8 cellular contexts compared by ENCODE assay signal in the genomic region with DNA sequence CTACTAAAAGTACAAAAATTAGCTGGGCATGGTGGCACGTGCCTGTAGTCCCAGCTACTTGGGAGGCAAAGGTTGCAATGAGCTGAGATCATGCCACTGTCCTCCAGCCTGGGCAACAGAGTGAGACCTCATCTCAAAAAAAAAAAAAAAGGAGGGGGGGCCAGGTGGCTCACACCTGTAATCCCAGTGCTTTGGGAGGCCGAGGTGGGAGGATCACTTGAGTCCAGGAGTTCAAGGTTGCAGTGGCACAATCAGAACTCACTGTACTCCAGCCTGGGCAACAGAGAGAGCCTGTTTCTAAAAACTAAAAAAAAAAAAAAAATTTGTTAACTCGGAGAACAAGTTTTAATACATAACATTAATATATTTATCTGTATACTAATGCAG. TPM values are rescaled to one million over a fixed set of nuclear protein-coding genes. Genes with fewer than 3 reads are reported as not detected.
A peak's percentile ranks its signal among the peaks of the same experiment; 100 is the strongest.
DNase-seq lines count a peak whose midpoint lies in the region; ATAC-seq, FAIRE-seq and TF ChIP-seq lines count a peak whose summit lies in the region.
"Not testable (repeated sequence)": the region's sequence is repeated elsewhere in the genome, so short reads cannot be mapped to it uniquely, and the experiment has no call there.

No MANE protein-coding gene starts in this region.

- BruUV-seq in GM12878 (replicated peaks; lab: Mats Ljungman, UMichigan): not testable (repeated sequence)

- not testable (repeated sequence) for H3K9me3 Mint-ChIP-seq in CD4-positive, alpha-beta memory T cell; activated T-cell treated with anti-CD3 and anti-CD28 coated beads, Interleukin-2, amount 50 U/mL, for 24 hours

- H2AFZ ChIP-seq in GM12878 (ENCODE audit: control insufficient read depth, low read depth, low read length): peak overlapping the region; percentile 94

- H3K27ac ChIP-seq in CD4-positive, alpha-beta memory T cell (ENCODE audit: low read depth, low read length): peak overlapping the region; percentile 61
- H3K27ac ChIP-seq in RWPE2 (ENCODE audit: poor library complexity, severe bottlenecking) (peak overlapping the region; percentile 69), GM12878 (ENCODE audit: control insufficient read depth, insufficient read depth) (peak overlapping the region; percentile 96), esophagus squamous epithelium (peak overlapping the region; percentile 57 to 87 (median 72)), lung (ENCODE audit: low read depth in 1 of 2, low read length in 1 of 2) (peak overlapping the region; percentile 48 to 93), transverse colon (peak overlapping the region; percentile 68 to 81 (median 78))

- H3K27me3 ChIP-seq in CD4-positive, alpha-beta memory T cell (ENCODE audit: insufficient read depth, low read length); RWPE2 (ENCODE audit: insufficient read depth, poor library complexity, severe bottlenecking); GM12878 (replicated peaks in 1 of 2; ENCODE audit: control insufficient read depth in 2 of 2, insufficient read depth in 2 of 2, low read length in 1 of 2); esophagus squamous epithelium; lung (ENCODE audit: control insufficient read depth, insufficient read depth); skeletal muscle satellite cell (ENCODE audit: control insufficient read depth, insufficient read depth, low read length); transverse colon: not testable (repeated sequence)

- not testable (repeated sequence) for TF ChIP-seq RAD21 in GM12878 (IDR thresholded peaks at IDR 0.05; ENCODE audit: insufficient read depth, low read depth, low read length)

- not testable (repeated sequence) for DNase-seq in CD4-positive, alpha-beta memory T cell; RWPE2 (ENCODE audit: low spot score); activated T-cell treated with anti-CD3 and anti-CD28 coated beads, Interleukin-2, amount 50 U/mL, for 24 hours; GM12878 (ENCODE audit: low read depth, low spot score); esophagus squamous epithelium (lab: John Stamatoyannopoulos, UW); lung (ENCODE audit: low spot score); transverse colon

- not testable (repeated sequence) for H3K27me3 Mint-ChIP-seq in CD4-positive, alpha-beta memory T cell; activated T-cell treated with anti-CD3 and anti-CD28 coated beads, Interleukin-2, amount 50 U/mL, for 24 hours

- H3K9ac ChIP-seq in GM12878 (ENCODE audit: control insufficient read depth, insufficient read depth, low read length): peak overlapping the region; percentile 65
- H3K9ac ChIP-seq in skeletal muscle satellite cell (ENCODE audit: low read depth, low read length): not testable (repeated sequence)

- in situ Hi-C loops in GM12878 (cut with MboI): loop anchor here (25.0 kb wide), 1 partner anchor 1980 kb away; no protein-coding TSS in a partner anchor
- in situ Hi-C loops in transverse colon (cut with MboI; ENCODE audit: low pct_ligation_motif_present in 1 of 4, low pct_unique_long_range_greater_than_20kb in 1 of 4, low sequenced_read_pairs in 3 of 4): not testable (repeated sequence)

- RAD21 ChIA-PET in GM12878 (lab: Charles Lee; ENCODE audit: unreplicated experiment): interaction anchor here (1.0 kb wide), 1 partner anchor 18 kb away, joined by 3 read pairs; no protein-coding TSS in a partner anchor

- TF ChIP-seq CTCF in RWPE2 (IDR thresholded peaks at IDR 0.05; ENCODE audit: poor library complexity, severe bottlenecking); GM12878 (IDR thresholded peaks at IDR 0.05 in 2 of 3, conservative IDR thresholded peaks at IDR 0.05 in 1 of 3; ENCODE audit: control insufficient read depth in 2 of 3, extremely low read depth in 1 of 3, insufficient read depth in 1 of 3, low read depth in 3 of 3, low read length in 3 of 3); esophagus squamous epithelium (IDR thresholded peaks at IDR 0.05); lung (IDR thresholded peaks at IDR 0.05; ENCODE audit: control extremely low read depth, extremely low read depth); transverse colon (IDR thresholded peaks at IDR 0.05): not testable (repeated sequence)

- intact Hi-C loops in CD4-positive, alpha-beta memory T cell (cut with micrococcal nuclease): loop anchor here (10.0 kb wide), 1 partner anchor 453 kb away; the partner anchor contains the start of genes BORCS5 and MANSC1
- intact Hi-C loops in GM12878 (cut with micrococcal nuclease; ENCODE audit: unreplicated experiment); esophagus squamous epithelium (cut with DNase I); transverse colon (cut with DNase I; ENCODE audit: low total_unique reads): not testable (repeated sequence)

- peak overlapping the region in 2 of 8 donors; percentile 34 to 47 for H3K4me3 Mint-ChIP-seq in CD4-positive, alpha-beta memory T cell
- H3K4me3 Mint-ChIP-seq in activated T-cell treated with anti-CD3 and anti-CD28 coated beads, Interleukin-2, amount 50 U/mL, for 24 hours: not testable (repeated sequence)

- H3K36me3 ChIP-seq in CD4-positive, alpha-beta memory T cell (ENCODE audit: insufficient read depth, low read length); RWPE2 (ENCODE audit: low read depth); GM12878 (ENCODE audit: control insufficient read depth in 2 of 2, insufficient read depth in 2 of 2, low read length in 1 of 2); esophagus squamous epithelium; lung (ENCODE audit: control insufficient read depth in 2 of 2, insufficient read depth in 2 of 2, low read length in 2 of 2); skeletal muscle satellite cell (ENCODE audit: insufficient read depth, low read length); transverse colon: not testable (repeated sequence)

- SMC1A ChIA-PET in GM12878 (lab: Charles Lee; ENCODE audit: uncharacterized antibody, unreplicated experiment): interaction anchor here (1.1 to 7.3 kb wide), 2 partner anchors 10 to 19 kb away, joined by 4 to 50 read pairs; no protein-coding TSS in a partner anchor

- not testable (repeated sequence) for TF ChIP-seq POLR2A in GM12878 (IDR thresholded peaks at IDR 0.05; ENCODE audit: low read depth, low read length); esophagus squamous epithelium (IDR thresholded peaks at IDR 0.05); transverse colon (IDR thresholded peaks at IDR 0.05)

- H3K4me3 ChIP-seq in CD4-positive, alpha-beta memory T cell (ENCODE audit: low read length in 2 of 2); RWPE2 (ENCODE audit: severe bottlenecking); GM12878; esophagus squamous epithelium; lung; skeletal muscle satellite cell (ENCODE audit: low read length); transverse colon: not testable (repeated sequence)

- POLR2A ChIA-PET in CD4-positive, alpha-beta memory T cell (lab: Charles Lee; ENCODE audit: partially characterized antibody): interaction anchor here (5.7 kb wide), 1 partner anchor 19 kb away, joined by 57 read pairs; no protein-coding TSS in a partner anchor
- POLR2A ChIA-PET in GM12878 (lab: Charles Lee): interaction anchor here (0.7 kb wide), 1 partner anchor 85 kb away, joined by 4 read pairs; no protein-coding TSS in a partner anchor

- 40% methylated on average over 3 of the region's 3 CpGs for WGBS in GM12878 (ENCODE audit: insufficient coverage, insufficient replicate concordance, low lambda C conversion rate, missing lambda C conversion rate)
- WGBS in esophagus squamous epithelium, 2 donors: 51 to 68% methylated on average over 2 to 3 of the region's 3 CpGs
- 85 to 88% methylated on average over 3 of the region's 3 CpGs for WGBS in lung, 2 donors
- WGBS in transverse colon (ENCODE audit: low coverage in 1 of 2), 2 donors: 45 to 72% methylated on average over 2 to 3 of the region's 3 CpGs

- H3K79me2 ChIP-seq in GM12878 (ENCODE audit: control insufficient read depth, insufficient read depth, low read length): not testable (repeated sequence)

- ATAC-seq in RWPE2 (ENCODE audit: low read depth); GM12878; lung (ENCODE audit: insufficient read depth, low FRiP score): not testable (repeated sequence)

- H3K4me2 ChIP-seq in GM12878 (ENCODE audit: control insufficient read depth, insufficient read depth): peak overlapping the region; percentile 82; the same call in 1 of the 2 replicates
- H3K4me2 ChIP-seq in skeletal muscle satellite cell (ENCODE audit: low read length): peak overlapping the region; percentile 72

- TF ChIP-seq EP300 in GM12878 (IDR thresholded peaks at IDR 0.05; ENCODE audit: borderline replicate concordance in 1 of 2, control insufficient read depth in 1 of 2, low read depth in 2 of 2, low read length in 2 of 2); transverse colon (IDR thresholded peaks at IDR 0.05; ENCODE audit: low read depth): not testable (repeated sequence)

- not testable (repeated sequence) for H4K20me1 ChIP-seq in GM12878 (ENCODE audit: control insufficient read depth, insufficient read depth)

- peak overlapping the region; percentile 94 to 99 (median 98) for H3K27ac Mint-ChIP-seq in CD4-positive, alpha-beta memory T cell
- H3K27ac Mint-ChIP-seq in activated T-cell treated with anti-CD3 and anti-CD28 coated beads, Interleukin-2, amount 50 U/mL, for 24 hours: peak overlapping the region; percentile 44

- peaks cover 29 to 70% (median 48%) of the 10 kb centered on the region in 4 donors for H3K4me1 Mint-ChIP-seq in CD4-positive, alpha-beta memory T cell
- H3K4me1 Mint-ChIP-seq in activated T-cell treated with anti-CD3 and anti-CD28 coated beads, Interleukin-2, amount 50 U/mL, for 24 hours (ENCODE audit: low read depth): peaks cover 59% of the 10 kb centered on the region

- H3K4me1 ChIP-seq in CD4-positive, alpha-beta memory T cell (ENCODE audit: insufficient read depth, low read length): peaks cover 54% of the 10 kb centered on the region
- H3K4me1 ChIP-seq in RWPE2 (ENCODE audit: insufficient read depth, poor library complexity, severe bottlenecking) (peaks cover 33% of the 10 kb centered on the region), GM12878 (ENCODE audit: control insufficient read depth, insufficient read depth, low read length) (peaks cover 38% of the 10 kb centered on the region), esophagus squamous epithelium (peaks cover 25 to 70% (median 51%) of the 10 kb centered on the region in 3 donors), lung (ENCODE audit: control insufficient read depth in 2 of 2, insufficient read depth in 2 of 2, low read length in 2 of 2) (peaks cover 3 to 11% of the 10 kb centered on the region in 2 donors), skeletal muscle satellite cell (ENCODE audit: control insufficient read depth, insufficient read depth, low read length) (peaks cover 40% of the 10 kb centered on the region), transverse colon (peaks cover 4 to 43% (median 24%) of the 10 kb centered on the region in 4 donors)

- FAIRE-seq in GM12878 (lab: Jason Lieb, UNC): not testable (repeated sequence)

- CTCF ChIA-PET in CD4-positive, alpha-beta memory T cell (lab: Charles Lee; ENCODE audit: partially characterized antibody): interaction anchor here (0.8 to 5.5 kb wide), 2 partner anchors 19 to 27 kb away, joined by 3 to 108 read pairs; no protein-coding TSS in a partner anchor
- CTCF ChIA-PET in GM12878 (lab: Yijun Ruan, JAX): interaction anchor here (4.9 to 5.4 kb wide), 2 partner anchors 7 to 19 kb away, joined by 42 to 67 read pairs; partner anchors contain the start of gene DDX47

- H3K36me3 Mint-ChIP-seq in CD4-positive, alpha-beta memory T cell; activated T-cell treated with anti-CD3 and anti-CD28 coated beads, Interleukin-2, amount 50 U/mL, for 24 hours (ENCODE audit: low read depth): not testable (repeated sequence)

- H3K9me3 ChIP-seq in CD4-positive, alpha-beta memory T cell (ENCODE audit: control insufficient read depth in 1 of 2, low read length in 2 of 2); RWPE2 (ENCODE audit: severe bottlenecking); GM12878 (replicated peaks; ENCODE audit: control insufficient read depth, insufficient read depth, low read length); esophagus squamous epithelium; lung (ENCODE audit: control insufficient read depth in 2 of 2, insufficient read depth in 1 of 2, low read length in 1 of 2); skeletal muscle satellite cell (replicated peaks; ENCODE audit: low read length); transverse colon: not testable (repeated sequence)

RNA-seq across cellular contexts. Expression of gene DDX47, which starts 5.6 kb away (rescaled TPM):
- 10 to 100 TPM; 66.5 to 66.6 TPM for total RNA-seq in CD4-positive, alpha-beta memory T cell
- polyA plus RNA-seq in CD4-positive, alpha-beta memory T cell: 10 to 100 TPM; 71.2 to 74.9 TPM
- total RNA-seq in GM12878 (2013; cell fraction: nucleolus; rRNA removed): 186 and 203 TPM in 2 replicates
- 84.8 and 101 TPM in 2 replicates for total RNA-seq in GM12878 (2014; rRNA removed)
- 108 and 109 TPM in 2 replicates for total RNA-seq in GM12878 (2014; rRNA removed; fragmentation: Illumina TruSeq; extraction: Trizol)
- total RNA-seq in GM12878 (2021): 94.0 and 94.5 TPM in 2 replicates
- 62.2 TPM for polyA plus RNA-seq in GM12878 (2011; ENCODE audit: low read depth)
- polyA plus RNA-seq in GM12878 (2011; rRNA removed): 120 and 126 TPM in 2 replicates
- 60.4 and 84.1 TPM in 2 replicates for polyA plus RNA-seq in GM12878 (2011; cell fraction: cytosol; rRNA removed)
- 148 and 157 TPM in 2 replicates for polyA plus RNA-seq in GM12878 (2011; cell fraction: nucleus; rRNA removed)
- 46.4 and 61.3 TPM in 2 replicates for polyA plus RNA-seq in GM12878 (2012)
- 119 and 142 TPM in 2 replicates for polyA plus RNA-seq in GM12878 (2014; fragmentation: Illumina TruSeq; extraction: Trizol)
- polyA plus RNA-seq in GM12878 (2014; fragmentation: Nextera tagmentation; extraction: Ambion mirVana): 100 to 1,000 TPM; 244 to 266 TPM
- 71.6 and 85.0 TPM in 2 replicates for polyA plus RNA-seq in GM12878 (2014; rRNA removed)
- 100 to 1,000 TPM; 125 to 132 TPM for polyA plus RNA-seq in GM12878 (2016; fragmentation: Nextera tagmentation; extraction: Ambion mirVana)
- polyA minus RNA-seq in GM12878 (2011; rRNA and poly(A)+ RNA removed): 53.4 and 60.9 TPM in 2 replicates
- 22.7 and 31.8 TPM in 2 replicates for polyA minus RNA-seq in GM12878 (2011; cell fraction: cytosol; rRNA and poly(A)+ RNA removed)
- 49.0 and 77.6 TPM in 2 replicates for polyA minus RNA-seq in GM12878 (2011; cell fraction: nucleus; rRNA and poly(A)+ RNA removed)
- total RNA-seq in esophagus squamous epithelium: 10 to 100 TPM; 40.6 to 67.9 (median 55.3) TPM
- total RNA-seq in lung: 10 to 100 TPM; 44.5 to 79.2 TPM
- 10 to 100 TPM; 28.2 to 36.3 TPM for polyA plus RNA-seq in lung
- 72.8 and 86.7 TPM in 2 replicates for total RNA-seq in skeletal muscle satellite cell (2012; rRNA removed)
- total RNA-seq in transverse colon: 10 to 100 TPM; 22.1 to 47.8 (median 31.8) TPM

RNA-seq across cellular contexts. Expression of gene APOLD1, which starts 22.1 kb away (rescaled TPM):
- 1 to 10 TPM; 2.7 to 4.3 TPM for total RNA-seq in CD4-positive, alpha-beta memory T cell
- 1 to 10 TPM in 1 of 2 donors, under 1 TPM in 1; 0.38 to 1.1 TPM for polyA plus RNA-seq in CD4-positive, alpha-beta memory T cell
- 14.8 and 18.8 TPM in 2 replicates for total RNA-seq in GM12878 (2013; cell fraction: nucleolus; rRNA removed)
- total RNA-seq in GM12878 (2014; rRNA removed) (6.2 and 7.0 TPM in 2 replicates), GM12878 (2014; rRNA removed; fragmentation: Illumina TruSeq; extraction: Trizol) (4.5 TPM in 2 replicates), GM12878 (2021) (5.0 and 5.3 TPM in 2 replicates), esophagus squamous epithelium (10 to 100 TPM in 1 of 4 donors, 1 to 10 TPM in 3; 2.5 to 14.1 (median 6.8) TPM), lung (10 to 100 TPM; 19.4 to 22.9 TPM), transverse colon (10 to 100 TPM in 2 of 4 donors, 1 to 10 TPM in 2; 3.0 to 11.3 (median 7.7) TPM)
- polyA plus RNA-seq in GM12878 (2011; ENCODE audit: low read depth): 1.6 TPM
- polyA plus RNA-seq in GM12878 (2011; rRNA removed) (3.9 TPM in 2 replicates), GM12878 (2014; fragmentation: Illumina TruSeq; extraction: Trizol) (2.8 and 3.0 TPM in 2 replicates), GM12878 (2014; fragmentation: Nextera tagmentation; extraction: Ambion mirVana) (1 to 10 TPM; 1.1 to 1.4 TPM), GM12878 (2014; rRNA removed) (3.5 and 4.7 TPM in 2 replicates), GM12878 (2016; fragmentation: Nextera tagmentation; extraction: Ambion mirVana) (1 to 10 TPM; 8.6 to 8.9 TPM), lung (10 to 100 TPM in 1 of 2 donors, 1 to 10 TPM in 1; 3.1 to 22.2 TPM)
- polyA plus RNA-seq in GM12878 (2011; cell fraction: cytosol; rRNA removed): 1.4 and 2.0 TPM in 2 replicates
- polyA plus RNA-seq in GM12878 (2011; cell fraction: nucleus; rRNA removed): 1.7 and 2.2 TPM in 2 replicates
- polyA plus RNA-seq in GM12878 (2012): 3.3 and 3.7 TPM in 2 replicates
- 3.4 and 5.5 TPM in 2 replicates for polyA minus RNA-seq in GM12878 (2011; rRNA and poly(A)+ RNA removed)
- polyA minus RNA-seq in GM12878 (2011; cell fraction: cytosol; rRNA and poly(A)+ RNA removed): 1.5 and 1.7 TPM in 2 replicates
- 5.7 and 6.4 TPM in 2 replicates for polyA minus RNA-seq in GM12878 (2011; cell fraction: nucleus; rRNA and poly(A)+ RNA removed)
- 3.3 and 3.8 TPM in 2 replicates for total RNA-seq in skeletal muscle satellite cell (2012; rRNA removed)
